In genomic region chr5:140083120-140083519, GRCh38 we compare ENCODE assay signal across 18 cellular contexts.
"Had no signal": no experiment of that assay in that cellular context is flagged by ENCODE, and none has a peak within 500 bp of the region (broad histone marks: within the 10 kb centered on the region; RNA-seq: fewer than 3 reads in every experiment).

No MANE protein-coding gene starts in this region.

- DNase-seq: hypothalamus; immature natural killer cell; kidney; left colon; left ventricle myocardium inferior; mesendoderm; naive B cell; natural killer cell; nephron progenitor cell; occipital lobe; spleen; stimulated activated CD4-positive, alpha-beta T cell treated with anti-CD3 and anti-CD28 coated beads, Interleukin-4, amount 100 ng/mL, for 24 hours; stimulated activated naive CD4-positive, alpha-beta T cell; tibial artery; trophoblast cell; upper lobe of right lung had no signal

- ATAC-seq: left colon; natural killer cell; sciatic nerve; stimulated activated effector memory CD8-positive, alpha-beta T cell treated with anti-CD3 and anti-CD28 coated beads, Interleukin-12 subunit alpha, Interleukin-12 subunit beta, amount 100 ng/mL, for 72 hours; upper lobe of right lung had no signal
